Comparison of ENCODE assay signal across 12 cellular contexts in genomic region chr5:68407312-68408239, GRCh38.
DNase-seq lines count a peak whose midpoint lies in the region; ATAC-seq and TF ChIP-seq lines count a peak whose summit lies in the region.
"Had no signal": no experiment of that assay in that cellular context is flagged by ENCODE, and none has a peak within 500 bp of the region (broad histone marks: within the 10 kb centered on the region; RNA-seq: fewer than 3 reads in every experiment).

No MANE protein-coding gene starts in this region.

- no peak overlapping the region for H3K4me3 ChIP-seq in HEK293 (ENCODE audit: low read depth, low read length)
- H3K4me3 ChIP-seq in neural progenitor cell, result no peak overlapping the region
- H3K4me3 ChIP-seq: left ventricle myocardium inferior had no signal

- H3K79me2 ChIP-seq in neural progenitor cell (ENCODE audit: low read depth), result no peaks in the 10 kb centered on the region

- H3K4me1 ChIP-seq in HEK293 (ENCODE audit: control insufficient read depth, insufficient read depth, low read length), result no peaks in the 10 kb centered on the region
- peaks cover 13% of the 10 kb centered on the region for H3K4me1 ChIP-seq in neural progenitor cell
- H3K4me1 ChIP-seq: left ventricle myocardium inferior had no signal

- no peaks in the 10 kb centered on the region for H3K36me3 Mint-ChIP-seq in activated CD4-positive, alpha-beta T cell treated with anti-CD3 and anti-CD28 coated beads for 36 hours (ENCODE audit: low read depth)
- H3K36me3 Mint-ChIP-seq in activated naive CD8-positive, alpha-beta T cell treated with anti-CD3 and anti-CD28 coated beads for 36 hours, result no peaks in the 10 kb centered on the region
- no peaks in the 10 kb centered on the region for H3K36me3 Mint-ChIP-seq in neural progenitor cell

- CTCF ChIA-PET in activated CD4-positive, alpha-beta T cell treated with anti-CD3 and anti-CD28 coated beads for 36 hours (lab: Charles Lee), result interaction anchor here (0.6 kb wide), 2 partner anchors 17 to 60 kb away, joined by 3 read pairs; no protein-coding TSS in a partner anchor
- CTCF ChIA-PET in HEK293 (lab: Yijun Ruan, JAX), result interaction anchor here (1.1 kb wide), 1 partner anchor 8 kb away, joined by 4 read pairs; no protein-coding TSS in a partner anchor

- H3K4me2 ChIP-seq in neural progenitor cell, result no peak overlapping the region

- H3K9me3 ChIP-seq in HEK293 (ENCODE audit: control insufficient read depth, insufficient read depth, low read depth, low read length), result no peaks in the 10 kb centered on the region
- H3K9me3 ChIP-seq in neural progenitor cell (ENCODE audit: low read depth), result no peaks in the 10 kb centered on the region
- H3K9me3 ChIP-seq: left ventricle myocardium inferior had no signal

- ATAC-seq in activated CD4-positive, alpha-beta T cell treated with anti-CD3 and anti-CD28 coated beads for 36 hours, result no peak

- no peaks in the 10 kb centered on the region for H3K9me3 Mint-ChIP-seq in activated CD4-positive, alpha-beta T cell treated with anti-CD3 and anti-CD28 coated beads for 36 hours (ENCODE audit: low read depth)
- H3K9me3 Mint-ChIP-seq in activated naive CD8-positive, alpha-beta T cell treated with anti-CD3 and anti-CD28 coated beads for 36 hours, result no peaks in the 10 kb centered on the region
- H3K9me3 Mint-ChIP-seq in neural progenitor cell, result no peaks in the 10 kb centered on the region

- no peak for DNase-seq in activated CD4-positive, alpha-beta T cell treated with anti-CD3 and anti-CD28 coated beads for 36 hours
- no peak for DNase-seq in activated CD4-positive, alpha-beta T cell treated with anti-CD3 and anti-CD28 coated beads for 4 hours
- DNase-seq in activated naive CD8-positive, alpha-beta T cell treated with anti-CD3 and anti-CD28 coated beads for 36 hours, result no peak
- DNase-seq in neural progenitor cell (ENCODE audit: low spot score), result no peak
- DNase-seq in effector CD4-positive, alpha-beta T cell, result no peak
- no peak for DNase-seq in posterior cingulate gyrus
- DNase-seq in nucleus accumbens (lab: John Stamatoyannopoulos, UW), result no peak
- DNase-seq: DMS79; left ventricle myocardium inferior; stimulated activated CD4-positive, alpha-beta T cell treated with anti-CD3 and anti-CD28 coated beads, Interleukin-15, amount 100 ng/mL, for 24 hours had no signal

- H3K36me3 ChIP-seq in HEK293 (ENCODE audit: control insufficient read depth in 2 of 2, insufficient read depth in 1 of 2, low read length in 2 of 2) (no peaks in the 10 kb centered on the region), neural progenitor cell (no peaks in the 10 kb centered on the region)
- H3K36me3 ChIP-seq: left ventricle myocardium inferior had no signal

- peaks cover 26% of the 10 kb centered on the region for H3K4me1 Mint-ChIP-seq in activated CD4-positive, alpha-beta T cell treated with anti-CD3 and anti-CD28 coated beads for 36 hours
- H3K4me1 Mint-ChIP-seq in activated naive CD8-positive, alpha-beta T cell treated with anti-CD3 and anti-CD28 coated beads for 36 hours, result peaks cover 28% of the 10 kb centered on the region
- H3K4me1 Mint-ChIP-seq in neural progenitor cell, result peaks cover 18% of the 10 kb centered on the region

- intact Hi-C loops in activated CD4-positive, alpha-beta T cell treated with anti-CD3 and anti-CD28 coated beads for 36 hours (cut with DNase I, micrococcal nuclease), result no loop called here
- intact Hi-C loops in posterior cingulate gyrus (cut with DNase I), result no loop called here

- H3K4me3 Mint-ChIP-seq in activated CD4-positive, alpha-beta T cell treated with anti-CD3 and anti-CD28 coated beads for 36 hours, result no peak overlapping the region
- no peak overlapping the region for H3K4me3 Mint-ChIP-seq in activated naive CD8-positive, alpha-beta T cell treated with anti-CD3 and anti-CD28 coated beads for 36 hours
- no peak overlapping the region for H3K4me3 Mint-ChIP-seq in neural progenitor cell

- H4K20me1 ChIP-seq in neural progenitor cell (ENCODE audit: low read depth), result no peaks in the 10 kb centered on the region

- no peak overlapping the region for H3K27ac ChIP-seq in HEK293 (ENCODE audit: extremely low read depth, low read depth, low read length)
- no peak overlapping the region for H3K27ac ChIP-seq in neural progenitor cell
- H3K27ac ChIP-seq: HL-60, left ventricle myocardium inferior had no signal

- H2AFZ ChIP-seq in neural progenitor cell (replicated peaks), result peak overlapping the region; percentile 74

- peak overlapping the region; percentile 55 for H3K27ac Mint-ChIP-seq in activated CD4-positive, alpha-beta T cell treated with anti-CD3 and anti-CD28 coated beads for 36 hours
- peak overlapping the region; percentile 89 for H3K27ac Mint-ChIP-seq in activated naive CD8-positive, alpha-beta T cell treated with anti-CD3 and anti-CD28 coated beads for 36 hours
- no peak overlapping the region for H3K27ac Mint-ChIP-seq in neural progenitor cell

- TF ChIP-seq CTCF in HEK293 (tag by site-specific recombination; IDR thresholded peaks at IDR 0.05) (no peak), neural progenitor cell (IDR thresholded peaks at IDR 0.05) (no peak)

- no peaks in the 10 kb centered on the region for H3K27me3 ChIP-seq in neural progenitor cell

- H3F3A ChIP-seq in neural progenitor cell (ENCODE audit: low read depth), result no peaks in the 10 kb centered on the region

- H3K9ac ChIP-seq in neural progenitor cell, result no peak overlapping the region

- POLR2A ChIA-PET in activated CD4-positive, alpha-beta T cell treated with anti-CD3 and anti-CD28 coated beads for 36 hours (lab: Charles Lee), result no interaction called here
- POLR2A ChIA-PET in HEK293 (lab: Yijun Ruan, JAX), result no interaction called here

- H3K27me3 Mint-ChIP-seq in activated CD4-positive, alpha-beta T cell treated with anti-CD3 and anti-CD28 coated beads for 36 hours, result peaks cover 1% of the 10 kb centered on the region
- H3K27me3 Mint-ChIP-seq in activated naive CD8-positive, alpha-beta T cell treated with anti-CD3 and anti-CD28 coated beads for 36 hours, result no peaks in the 10 kb centered on the region
- H3K27me3 Mint-ChIP-seq in neural progenitor cell (ENCODE audit: insufficient read depth, low read depth), result peaks cover 2% of the 10 kb centered on the region

TF ChIP-seq in HEK293, 187 proteins besides CTCF, POLR2A, EP300 and RAD21:
- TF ChIP-seq, protein P1, sequence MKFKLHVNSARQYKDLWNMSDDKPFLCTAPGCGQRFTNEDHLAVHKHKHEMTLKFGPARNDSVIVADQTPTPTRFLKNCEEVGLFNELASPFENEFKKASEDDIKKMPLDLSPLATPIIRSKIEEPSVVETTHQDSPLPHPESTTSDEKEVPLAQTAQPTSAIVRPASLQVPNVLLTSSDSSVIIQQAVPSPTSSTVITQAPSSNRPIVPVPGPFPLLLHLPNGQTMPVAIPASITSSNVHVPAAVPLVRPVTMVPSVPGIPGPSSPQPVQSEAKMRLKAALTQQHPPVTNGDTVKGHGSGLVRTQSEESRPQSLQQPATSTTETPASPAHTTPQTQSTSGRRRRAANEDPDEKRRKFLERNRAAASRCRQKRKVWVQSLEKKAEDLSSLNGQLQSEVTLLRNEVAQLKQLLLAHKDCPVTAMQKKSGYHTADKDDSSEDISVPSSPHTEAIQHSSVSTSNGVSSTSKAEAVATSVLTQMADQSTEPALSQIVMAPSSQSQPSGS (tag by site-specific recombination; IDR thresholded peaks at IDR 0.05; ENCODE audit: low read depth), result peak; percentile 52
- TF ChIP-seq WT1 (tag by site-specific recombination; IDR thresholded peaks at IDR 0.05), result no peak
